13 cellular contexts compared by ENCODE assay signal in genomic region chr10:52213511-52213831, GRCh38.
DNase-seq lines count a peak whose midpoint lies in the region; ATAC-seq, FAIRE-seq and TF ChIP-seq lines count a peak whose summit lies in the region.
"Had no signal": no experiment of that assay in that cellular context is flagged by ENCODE, and none has a peak within 500 bp of the region (broad histone marks: within the 10 kb centered on the region; RNA-seq: fewer than 3 reads in every experiment).

No MANE protein-coding gene starts in this region.

- DNase-seq in SK-N-SH (no peak), bronchial epithelial cell (ENCODE audit: low read depth) (peak; percentile 67), iris pigment epithelial cell (ENCODE audit: low read depth) (peak; percentile 31), smooth muscle cell (lab: John Stamatoyannopoulos, UW; ENCODE audit: unreplicated experiment) (no peak), substantia nigra (lab: John Stamatoyannopoulos, UW) (no peak), UCSD-AML1 (lab: John Stamatoyannopoulos, UW; ENCODE audit: unreplicated experiment) (no peak)
- DNase-seq: ACHN; activated CD8-positive, alpha-beta memory T cell treated with anti-CD3 and anti-CD28 coated beads, Interleukin-2, amount 10 ng/mL, durations not matched to agents 7 days and 5 days; SW 1271 had no signal

- no peaks in the 10 kb centered on the region for H3K27me3 Mint-ChIP-seq in activated T-helper 17 cell treated with anti-CD3 and anti-CD28 coated beads, Interleukin-2, amount 50 U/mL, for 72 hours
- H3K27me3 Mint-ChIP-seq: activated CD8-positive, alpha-beta memory T cell treated with anti-CD3 and anti-CD28 coated beads, Interleukin-2, amount 10 ng/mL, durations not matched to agents 7 days and 5 days; central memory CD8-positive, alpha-beta T cell had no signal

- no peaks in the 10 kb centered on the region for H4K20me1 ChIP-seq in SK-N-SH (ENCODE audit: insufficient read depth)
- H4K20me1 ChIP-seq in smooth muscle cell (ENCODE audit: low read depth), result no peaks in the 10 kb centered on the region

- H3K27me3 ChIP-seq in SK-N-SH (ENCODE audit: insufficient read depth), result no peaks in the 10 kb centered on the region
- H3K27me3 ChIP-seq in bronchial epithelial cell (ENCODE audit: control insufficient read depth, insufficient read depth, low read length), result no peaks in the 10 kb centered on the region
- H3K27me3 ChIP-seq in smooth muscle cell (ENCODE audit: low read depth), result no peaks in the 10 kb centered on the region
- H3K27me3 ChIP-seq: neutrophil had no signal

- H3K4me2 ChIP-seq in SK-N-SH (no peak overlapping the region), smooth muscle cell (peak overlapping the region; percentile 21)

- no peak for TF ChIP-seq RAD21 in SK-N-SH (IDR thresholded peaks at IDR 0.05; ENCODE audit: low read length)

- no peak overlapping the region for H3K4me3 Mint-ChIP-seq in activated T-helper 17 cell treated with anti-CD3 and anti-CD28 coated beads, Interleukin-2, amount 50 U/mL, for 72 hours
- H3K4me3 Mint-ChIP-seq: activated CD8-positive, alpha-beta memory T cell treated with anti-CD3 and anti-CD28 coated beads, Interleukin-2, amount 10 ng/mL, durations not matched to agents 7 days and 5 days; central memory CD8-positive, alpha-beta T cell had no signal

- H3K4me1 ChIP-seq in SK-N-SH (ENCODE audit: control insufficient read depth in 1 of 2, insufficient read depth in 2 of 2, low read depth in 1 of 2, low read length in 1 of 2) (peaks cover 6 to 8% of the 10 kb centered on the region in 2 experiments), smooth muscle cell (ENCODE audit: low read depth) (peaks cover 25% of the 10 kb centered on the region)

- FAIRE-seq in bronchial epithelial cell (lab: Jason Lieb, UNC), result no peak

- WGBS in SK-N-SH (ENCODE audit: low lambda C conversion rate), result 100% methylated on average over 1 of the region's 1 CpG
- WGBS in smooth muscle cell (ENCODE audit: low lambda C conversion rate), result 5% methylated on average over 1 of the region's 1 CpG

- no peaks in the 10 kb centered on the region for H3K4me1 Mint-ChIP-seq in activated T-helper 17 cell treated with anti-CD3 and anti-CD28 coated beads, Interleukin-2, amount 50 U/mL, for 72 hours
- H3K4me1 Mint-ChIP-seq: activated CD8-positive, alpha-beta memory T cell treated with anti-CD3 and anti-CD28 coated beads, Interleukin-2, amount 10 ng/mL, durations not matched to agents 7 days and 5 days; central memory CD8-positive, alpha-beta T cell had no signal

- no peaks in the 10 kb centered on the region for H3K79me2 ChIP-seq in SK-N-SH (ENCODE audit: insufficient read depth)
- no peaks in the 10 kb centered on the region for H3K79me2 ChIP-seq in smooth muscle cell (ENCODE audit: low read depth)

- H3F3A ChIP-seq in SK-N-SH (replicated peaks; ENCODE audit: insufficient read depth) (no peaks in the 10 kb centered on the region), smooth muscle cell (ENCODE audit: low read depth) (peaks cover 13% of the 10 kb centered on the region)

- no peaks in the 10 kb centered on the region for H3K36me3 Mint-ChIP-seq in activated T-helper 17 cell treated with anti-CD3 and anti-CD28 coated beads, Interleukin-2, amount 50 U/mL, for 72 hours (ENCODE audit: low read depth)
- H3K36me3 Mint-ChIP-seq: activated CD8-positive, alpha-beta memory T cell treated with anti-CD3 and anti-CD28 coated beads, Interleukin-2, amount 10 ng/mL, durations not matched to agents 7 days and 5 days had no signal

- H3K36me3 ChIP-seq in SK-N-SH (replicated peaks in 1 of 2; ENCODE audit: control insufficient read depth in 1 of 2, insufficient read depth in 2 of 2, low read length in 1 of 2), result no peaks in the 10 kb centered on the region
- no peaks in the 10 kb centered on the region for H3K36me3 ChIP-seq in bronchial epithelial cell (ENCODE audit: control insufficient read depth, insufficient read depth, low read length)
- no peaks in the 10 kb centered on the region for H3K36me3 ChIP-seq in smooth muscle cell (ENCODE audit: low read depth)
- H3K36me3 ChIP-seq: neutrophil had no signal

- peak; percentile 42; the same call in 2 of the 3 replicates for ATAC-seq in SK-N-SH treated with all-trans-retinoic acid at 6 μM for 48 hours
- no peak for ATAC-seq in activated T-helper 17 cell treated with anti-CD3 and anti-CD28 coated beads, Interleukin-2, amount 50 U/mL, for 72 hours (replicated peaks)
- ATAC-seq: activated CD8-positive, alpha-beta memory T cell treated with anti-CD3 and anti-CD28 coated beads, Interleukin-2, amount 10 ng/mL, durations not matched to agents 7 days and 5 days had no signal

- no peak overlapping the region for H3K27ac Mint-ChIP-seq in activated T-helper 17 cell treated with anti-CD3 and anti-CD28 coated beads, Interleukin-2, amount 50 U/mL, for 72 hours
- H3K27ac Mint-ChIP-seq: activated CD8-positive, alpha-beta memory T cell treated with anti-CD3 and anti-CD28 coated beads, Interleukin-2, amount 10 ng/mL, durations not matched to agents 7 days and 5 days had no signal

- no peaks in the 10 kb centered on the region for H3K9me2 ChIP-seq in SK-N-SH

- H3K9me3 ChIP-seq in SK-N-SH (no peaks in the 10 kb centered on the region), smooth muscle cell (replicated peaks; ENCODE audit: low read depth) (no peaks in the 10 kb centered on the region)
- H3K9me3 ChIP-seq: neutrophil had no signal

- TF ChIP-seq CTCF in SK-N-SH (IDR thresholded peaks at IDR 0.05) (no peak), bronchial epithelial cell (IDR thresholded peaks at IDR 0.05; ENCODE audit: insufficient read depth, low read length, severe bottlenecking) (no peak), smooth muscle cell (IDR thresholded peaks at IDR 0.05; ENCODE audit: borderline replicate concordance, insufficient read depth, poor library complexity, severe bottlenecking) (no peak)

- H3K9ac ChIP-seq in SK-N-SH (no peak overlapping the region), smooth muscle cell (ENCODE audit: low read depth) (peak overlapping the region; percentile 19)

- H2AFZ ChIP-seq in SK-N-SH (ENCODE audit: low read depth), result no peak overlapping the region
- H2AFZ ChIP-seq in smooth muscle cell (ENCODE audit: low read depth), result peak overlapping the region; percentile 2

- H3K4me3 ChIP-seq in SK-N-SH (ENCODE audit: low read depth in 2 of 2, low read length in 1 of 2), result no peak overlapping the region
- no peak overlapping the region for H3K4me3 ChIP-seq in bronchial epithelial cell (ENCODE audit: low read depth, low read length)
- no peak overlapping the region for H3K4me3 ChIP-seq in smooth muscle cell

- TF ChIP-seq EP300 in SK-N-SH (IDR thresholded peaks at IDR 0.05; ENCODE audit: borderline replicate concordance in 1 of 2, low read depth in 1 of 2, low read length in 1 of 2), result no peak

- POLR2A ChIA-PET in SK-N-SH (lab: Yijun Ruan, JAX), result no interaction called here

- no peaks in the 10 kb centered on the region for H3K9me3 Mint-ChIP-seq in activated T-helper 17 cell treated with anti-CD3 and anti-CD28 coated beads, Interleukin-2, amount 50 U/mL, for 72 hours
- H3K9me3 Mint-ChIP-seq: central memory CD8-positive, alpha-beta T cell had no signal

- peak overlapping the region in 1 of 2 experiments; percentile 4; a peak in 1 of 4 replicates for H3K27ac ChIP-seq in SK-N-SH (ENCODE audit: low read depth in 2 of 2, low read length in 1 of 2)
- peak overlapping the region; percentile 87 for H3K27ac ChIP-seq in smooth muscle cell (ENCODE audit: low read depth)
- H3K27ac ChIP-seq in substantia nigra (ENCODE audit: low read depth, low read length, poor library complexity, severe bottlenecking), result no peak overlapping the region
- H3K27ac ChIP-seq: neutrophil had no signal

- CTCF ChIA-PET in SK-N-SH (lab: Yijun Ruan, JAX), result interaction anchor here (1.0 to 2.1 kb wide), 6 partner anchors 210 to 1150 kb away, joined by 3 to 7 read pairs (median 4); no protein-coding TSS in a partner anchor

TF ChIP-seq in SK-N-SH treated with all-trans-retinoic acid at 6 μM for 48 hours, 23 proteins besides CTCF, POLR2A, EP300 and RAD21:
- TF ChIP-seq ISL1 (CRISPR knock-in tag; IDR thresholded peaks at IDR 0.05), result no peak
- TF ChIP-seq, protein P1, sequence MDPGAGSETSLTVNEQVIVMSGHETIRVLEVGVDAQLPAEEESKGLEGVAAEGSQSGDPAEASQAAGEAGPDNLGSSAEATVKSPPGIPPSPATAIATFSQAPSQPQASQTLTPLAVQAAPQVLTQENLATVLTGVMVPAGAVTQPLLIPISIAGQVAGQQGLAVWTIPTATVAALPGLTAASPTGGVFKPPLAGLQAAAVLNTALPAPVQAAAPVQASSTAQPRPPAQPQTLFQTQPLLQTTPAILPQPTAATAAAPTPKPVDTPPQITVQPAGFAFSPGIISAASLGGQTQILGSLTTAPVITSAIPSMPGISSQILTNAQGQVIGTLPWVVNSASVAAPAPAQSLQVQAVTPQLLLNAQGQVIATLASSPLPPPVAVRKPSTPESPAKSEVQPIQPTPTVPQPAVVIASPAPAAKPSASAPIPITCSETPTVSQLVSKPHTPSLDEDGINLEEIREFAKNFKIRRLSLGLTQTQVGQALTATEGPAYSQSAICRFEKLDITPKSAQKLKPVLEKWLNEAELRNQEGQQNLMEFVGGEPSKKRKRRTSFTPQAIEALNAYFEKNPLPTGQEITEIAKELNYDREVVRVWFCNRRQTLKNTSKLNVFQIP (CRISPR knock-in tag; IDR thresholded peaks at IDR 0.05; ENCODE audit: borderline replicate concordance, low read depth), result no peak
TF ChIP-seq in SK-N-SH treated with all-trans-retinoic acid at 6 μM for 48 hours: peak in this region for 0.

TF ChIP-seq in SK-N-SH, 30 proteins besides CTCF, POLR2A, EP300 and RAD21 (continues in another document):
- TF ChIP-seq TEAD4 (IDR thresholded peaks at IDR 0.05; ENCODE audit: borderline replicate concordance, insufficient read depth) (no peak), RFX5 (IDR thresholded peaks at IDR 0.05; ENCODE audit: low read length) (no peak), MXI1 (IDR thresholded peaks at IDR 0.05; ENCODE audit: low read depth, low read length) (no peak), GATA2 (CRISPR knock-in tag; IDR thresholded peaks at IDR 0.05) (no peak), FOXJ3 (CRISPR knock-in tag; IDR thresholded peaks at IDR 0.05) (no peak), TAF1 (IDR thresholded peaks at IDR 0.05; ENCODE audit: borderline replicate concordance, low read depth, low read length) (no peak), CHD2 (IDR thresholded peaks at IDR 0.05; ENCODE audit: low read length, partially characterized antibody) (no peak)

Comparison
In these comparisons a context has a peak if more than half of its experiments do, and no peak if none do; other contexts are left out.
1. DNase-seq: peak in bronchial epithelial cell (single experiment) and iris pigment epithelial cell (single experiment); none in SK-N-SH (single experiment), smooth muscle cell (single experiment), substantia nigra (0 of 49) and UCSD-AML1 (single experiment).